9 cellular contexts compared by ENCODE assay signal in genomic region chr6:149961728-149962425, GRCh38. TPM values are rescaled to one million over a fixed set of nuclear protein-coding genes. Genes with fewer than 3 reads are reported as not detected.
DNase-seq lines count a peak whose midpoint lies in the region; ATAC-seq and TF ChIP-seq lines count a peak whose summit lies in the region.
"Had no signal": no experiment of that assay in that cellular context is flagged by ENCODE, and none has a peak within 500 bp of the region (broad histone marks: within the 10 kb centered on the region; RNA-seq: fewer than 3 reads in every experiment).

No MANE protein-coding gene starts in this region.

- H3K9me3 Mint-ChIP-seq in activated naive CD4-positive, alpha-beta T cell treated with anti-CD3 and anti-CD28 coated beads, Interleukin-2, amount 10 ng/mL, durations not matched to agents 7 days and 5 days: no peaks in the 10 kb centered on the region
- H3K9me3 Mint-ChIP-seq in osteocyte (ENCODE audit: unreplicated experiment): no peaks in the 10 kb centered on the region

- peaks cover 3 to 16% of the 10 kb centered on the region in 2 donors for H3K4me1 ChIP-seq in left lung

- no peak for ATAC-seq in left lung

- H3K27ac ChIP-seq in left lung: no peak overlapping the region
- H3K27ac ChIP-seq: HL-60 had no signal

- peak overlapping the region; percentile 20 for H3K27ac Mint-ChIP-seq in activated naive CD4-positive, alpha-beta T cell treated with anti-CD3 and anti-CD28 coated beads, Interleukin-2, amount 10 ng/mL, durations not matched to agents 7 days and 5 days
- no peak overlapping the region for H3K27ac Mint-ChIP-seq in osteocyte (ENCODE audit: unreplicated experiment)

- no peak overlapping the region for H3K4me3 ChIP-seq in left lung

- H3K36me3 Mint-ChIP-seq in activated naive CD4-positive, alpha-beta T cell treated with anti-CD3 and anti-CD28 coated beads, Interleukin-2, amount 10 ng/mL, durations not matched to agents 7 days and 5 days: no peaks in the 10 kb centered on the region
- H3K36me3 Mint-ChIP-seq in osteocyte (ENCODE audit: unreplicated experiment): no peaks in the 10 kb centered on the region

- CTCF ChIA-PET in activated naive CD4-positive, alpha-beta T cell treated with anti-CD3 and anti-CD28 coated beads, Interleukin-2, amount 10 ng/mL, durations not matched to agents 7 days and 5 days (lab: Charles Lee): interaction anchor here (0.7 to 1.3 kb wide), 2 partner anchors 64 to 205 kb away, joined by 3 read pairs; no protein-coding TSS in a partner anchor

- no peaks in the 10 kb centered on the region for H3K36me3 ChIP-seq in left lung

- peaks cover 92% of the 10 kb centered on the region for H3K27me3 Mint-ChIP-seq in activated naive CD4-positive, alpha-beta T cell treated with anti-CD3 and anti-CD28 coated beads, Interleukin-2, amount 10 ng/mL, durations not matched to agents 7 days and 5 days
- H3K27me3 Mint-ChIP-seq in osteocyte (ENCODE audit: unreplicated experiment): peaks cover 65% of the 10 kb centered on the region

- DNase-seq in NCI-H146 (lab: John Stamatoyannopoulos, UW): peak; percentile 43
- DNase-seq in NCI-H146 treated with DMSO at 0.1 percent for 48 hours (lab: John Stamatoyannopoulos, UW; ENCODE audit: unreplicated experiment): no peak
- DNase-seq in NAMALWA (ENCODE audit: low spot score): peak; percentile 80
- DNase-seq in activated naive CD4-positive, alpha-beta T cell treated with anti-CD3 and anti-CD28 coated beads, Interleukin-2, amount 10 ng/mL, durations not matched to agents 7 days and 5 days: peak; percentile 56
- DNase-seq in osteocyte (ENCODE audit: extremely low spot score, unreplicated experiment): no peak
- no peak for DNase-seq in left lung
- DNase-seq in cerebellum (ENCODE audit: low spot score): no peak
- no peak for DNase-seq in HPDE6-E6E7 (ENCODE audit: extremely low spot score)

- H3K9me3 ChIP-seq in left lung: no peaks in the 10 kb centered on the region

- peaks cover 40 to 98% of the 10 kb centered on the region in 2 donors for H3K27me3 ChIP-seq in left lung

- intact Hi-C loops in left lung (cut with DNase I): no loop called here

- peak; percentile 31 for TF ChIP-seq CTCF in osteocyte (IDR thresholded peaks at IDR 0.05)
- no peak for TF ChIP-seq CTCF in left lung (IDR thresholded peaks at IDR 0.05)

- H3K4me1 Mint-ChIP-seq in activated naive CD4-positive, alpha-beta T cell treated with anti-CD3 and anti-CD28 coated beads, Interleukin-2, amount 10 ng/mL, durations not matched to agents 7 days and 5 days: peaks cover 30% of the 10 kb centered on the region
- peaks cover 23% of the 10 kb centered on the region for H3K4me1 Mint-ChIP-seq in osteocyte (ENCODE audit: unreplicated experiment)

- H3K4me3 Mint-ChIP-seq in activated naive CD4-positive, alpha-beta T cell treated with anti-CD3 and anti-CD28 coated beads, Interleukin-2, amount 10 ng/mL, durations not matched to agents 7 days and 5 days: no peak overlapping the region
- no peak overlapping the region for H3K4me3 Mint-ChIP-seq in osteocyte (ENCODE audit: unreplicated experiment)

RNA-seq across cellular contexts. Expression of gene ULBP1, which starts 1.9 kb away (rescaled TPM):
- total RNA-seq in osteocyte (10.7 and 11.5 TPM in 2 replicates), left lung (1 to 10 TPM; 1.1 to 2.1 TPM), cerebellum (0.82 TPM)

RNA-seq across cellular contexts. Expression of gene ULBP2, which starts 20.1 kb away (rescaled TPM):
- total RNA-seq in osteocyte (2.1 and 2.9 TPM in 2 replicates), left lung (1 to 10 TPM; 2.2 to 3.3 TPM), cerebellum (3.2 TPM)

RNA-seq across cellular contexts. Expression of gene RAET1G, which starts 39.0 kb away (rescaled TPM):
- total RNA-seq in osteocyte: 0.55 and 0.73 TPM in 2 replicates
- total RNA-seq in left lung: under 1 TPM; 0.76 to 0.93 TPM
- not detected for total RNA-seq in cerebellum

Comparison
In these comparisons a context has a peak if more than half of its experiments do, and no peak if none do; other contexts are left out.
1. DNase-seq: peak in NCI-H146 (single experiment), NAMALWA (single experiment) and activated naive CD4-positive, alpha-beta T cell treated with anti-CD3 and anti-CD28 coated beads, Interleukin-2, amount 10 ng/mL, durations not matched to agents 7 days and 5 days (single experiment); none in NCI-H146 treated with DMSO at 0.1 percent for 48 hours (single experiment), osteocyte (single experiment), left lung (0 of 2), cerebellum (single experiment) and HPDE6-E6E7 (single experiment).